31 cellular contexts compared by ENCODE assay signal in the genomic region with DNA sequence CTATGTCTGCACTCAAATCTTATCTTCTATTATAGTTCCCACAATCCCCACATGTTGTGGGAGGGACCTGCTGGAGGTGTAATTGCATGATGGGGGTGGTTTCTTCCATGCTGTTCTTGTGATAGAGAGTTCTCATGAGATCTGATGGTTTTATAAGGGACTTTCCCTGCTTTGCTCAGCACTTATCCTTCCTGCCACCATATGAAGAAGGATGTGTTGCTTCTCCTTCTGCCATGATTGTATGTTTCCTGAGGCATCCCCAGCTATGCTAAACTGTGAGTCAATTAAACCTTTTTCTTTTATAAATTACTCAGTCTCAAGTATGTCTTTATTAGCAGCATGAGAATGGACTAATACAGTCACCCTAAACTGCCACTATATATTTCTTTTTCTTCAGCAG.
"Had no signal": no experiment of that assay in that cellular context is flagged by ENCODE, and none has a peak within 500 bp of the region (broad histone marks: within the 10 kb centered on the region; RNA-seq: fewer than 3 reads in every experiment).

No MANE protein-coding gene starts in this region.

- H3K9me3 ChIP-seq: ascending aorta, gastrocnemius medialis had no signal

- H3K27ac Mint-ChIP-seq: activated CD4-positive, alpha-beta T cell treated with anti-CD3 and anti-CD28 coated beads for 36 hours; activated naive CD4-positive, alpha-beta T cell treated with anti-CD3 and anti-CD28 coated beads, Interleukin-2, amount 10 ng/mL, durations not matched to agents 7 days and 5 days; activated naive CD4-positive, alpha-beta T cell treated with anti-CD3 and anti-CD28 coated beads, Interleukin-2, amount 50 U/mL, for 72 hours; activated naive CD8-positive, alpha-beta T cell treated with anti-CD3 and anti-CD28 coated beads, Interleukin-2, amount 10 ng/mL, durations not matched to agents 7 days and 5 days; activated T-helper 1 cell treated with anti-CD3 and anti-CD28 coated beads, Interleukin-12 subunit alpha, Interleukin-12 subunit beta, Interleukin-2, Interleukin-4 antibody, amounts not matched to agents 30 ng/mL and 10 ng/mL and 1 ng/mL, durations not matched to agents 14 hours and 24 hours and 36 hours; brain; dendritic cell treated with granulocyte-macrophage colony-stimulating factor and Interleukin-4, amounts not matched to agents 40 ng/mL and 50 ng/mL, for 4 days; effector memory CD8-positive, alpha-beta T cell; T-helper 17 cell; T-helper 2 cell treated with Interferon-gamma antibody and Interleukin-4, amounts not matched to agents 5 μg/mL and 100 μg/mL, for 36 hours had no signal

- DNase-seq: activated CD4-positive, alpha-beta T cell treated with anti-CD3 and anti-CD28 coated beads for 36 hours; activated CD4-positive, alpha-beta T cell treated with anti-CD3 and anti-CD28 coated beads, Interleukin-2, amount 50 U/mL, for 1 hour; activated CD4-positive, alpha-beta T cell treated with anti-CD3 and anti-CD28 coated beads, Interleukin-2, amount 50 U/mL, for 48 hours; activated CD4-positive, CD25-positive, alpha-beta regulatory T cell; activated CD4-positive, CD25-positive, alpha-beta regulatory T cell treated with anti-CD3 and anti-CD28 coated beads, Interleukin-2, amount 50 U/mL, for 72 hours; activated CD8-positive, alpha-beta memory T cell treated with anti-CD3 and anti-CD28 coated beads, Interleukin-2, amount 50 U/mL, for 48 hours; activated gamma-delta T cell; activated naive CD4-positive, alpha-beta T cell; activated naive CD4-positive, alpha-beta T cell treated with anti-CD3 and anti-CD28 coated beads, Interleukin-2, amount 10 ng/mL, durations not matched to agents 7 days and 5 days; activated naive CD8-positive, alpha-beta T cell treated with anti-CD3 and anti-CD28 coated beads, Interleukin-2, amount 10 ng/mL, durations not matched to agents 7 days and 5 days; activated T-cell treated with anti-CD3 and anti-CD28 coated beads, Interleukin-2, amount 50 U/mL, for 4 hours; central memory CD4-positive, alpha-beta T cell; cerebellar nuclear complex; dorsolateral prefrontal cortex; effector memory CD8-positive, alpha-beta T cell; foreskin fibroblast; gastrocnemius medialis; glutamatergic neuron; heart left ventricle; T-helper 1 cell; T-helper 17 cell; T1000 had no signal

- H3K27me3 Mint-ChIP-seq: activated CD4-positive, alpha-beta T cell treated with anti-CD3 and anti-CD28 coated beads for 36 hours; dendritic cell treated with granulocyte-macrophage colony-stimulating factor and Interleukin-4, amounts not matched to agents 40 ng/mL and 50 ng/mL, for 4 days; T-helper 17 cell had no signal

- H3K4me1 ChIP-seq: ascending aorta, breast epithelium, gastrocnemius medialis, heart left ventricle had no signal

- H3K4me1 Mint-ChIP-seq: activated naive CD4-positive, alpha-beta T cell treated with anti-CD3 and anti-CD28 coated beads, Interleukin-2, amount 10 ng/mL, durations not matched to agents 7 days and 5 days; activated naive CD8-positive, alpha-beta T cell treated with anti-CD3 and anti-CD28 coated beads, Interleukin-2, amount 10 ng/mL, durations not matched to agents 7 days and 5 days; brain; T-helper 17 cell had no signal

- H3K27me3 ChIP-seq: ascending aorta, breast epithelium, cardiac muscle cell, gastrocnemius medialis, heart left ventricle had no signal

- H3K4me3 ChIP-seq: ascending aorta, breast epithelium, cardiac muscle cell, coronary artery, dorsolateral prefrontal cortex, gastrocnemius medialis, heart left ventricle had no signal

- H3K36me3 Mint-ChIP-seq: activated naive CD8-positive, alpha-beta T cell treated with anti-CD3 and anti-CD28 coated beads, Interleukin-2, amount 10 ng/mL, durations not matched to agents 7 days and 5 days; brain had no signal

- H3K36me3 ChIP-seq: ascending aorta, breast epithelium, cardiac muscle cell, gastrocnemius medialis, heart left ventricle had no signal

- H3K27ac ChIP-seq: ascending aorta, breast epithelium, cardiac muscle cell, coronary artery, dorsolateral prefrontal cortex, gastrocnemius medialis, heart left ventricle had no signal

- H3K4me3 Mint-ChIP-seq: activated CD4-positive, alpha-beta T cell treated with anti-CD3 and anti-CD28 coated beads for 36 hours; activated naive CD4-positive, alpha-beta T cell treated with anti-CD3 and anti-CD28 coated beads, Interleukin-2, amount 10 ng/mL, durations not matched to agents 7 days and 5 days; activated naive CD8-positive, alpha-beta T cell treated with anti-CD3 and anti-CD28 coated beads, Interleukin-2, amount 10 ng/mL, durations not matched to agents 7 days and 5 days; activated T-cell treated with anti-CD3 and anti-CD28 coated beads, Interleukin-2, amount 50 U/mL, for 4 hours; activated T-helper 1 cell treated with anti-CD3 and anti-CD28 coated beads, Interleukin-12 subunit alpha, Interleukin-12 subunit beta, Interleukin-2, Interleukin-4 antibody, amounts not matched to agents 30 ng/mL and 10 ng/mL and 1 ng/mL, durations not matched to agents 14 hours and 24 hours and 36 hours; brain; dendritic cell treated with granulocyte-macrophage colony-stimulating factor and Interleukin-4, amounts not matched to agents 40 ng/mL and 50 ng/mL, for 4 days; effector memory CD8-positive, alpha-beta T cell; T-helper 17 cell; T-helper 2 cell treated with Interferon-gamma antibody and Interleukin-4, amounts not matched to agents 5 μg/mL and 100 μg/mL, for 36 hours had no signal

- ATAC-seq: activated naive CD4-positive, alpha-beta T cell treated with anti-CD3 and anti-CD28 coated beads, Interleukin-2, amount 50 U/mL, for 72 hours; effector memory CD8-positive, alpha-beta T cell; gastrocnemius medialis; heart left ventricle; T-helper 17 cell had no signal
